ENCODE assay signal across 8 cellular contexts in the genomic region with DNA sequence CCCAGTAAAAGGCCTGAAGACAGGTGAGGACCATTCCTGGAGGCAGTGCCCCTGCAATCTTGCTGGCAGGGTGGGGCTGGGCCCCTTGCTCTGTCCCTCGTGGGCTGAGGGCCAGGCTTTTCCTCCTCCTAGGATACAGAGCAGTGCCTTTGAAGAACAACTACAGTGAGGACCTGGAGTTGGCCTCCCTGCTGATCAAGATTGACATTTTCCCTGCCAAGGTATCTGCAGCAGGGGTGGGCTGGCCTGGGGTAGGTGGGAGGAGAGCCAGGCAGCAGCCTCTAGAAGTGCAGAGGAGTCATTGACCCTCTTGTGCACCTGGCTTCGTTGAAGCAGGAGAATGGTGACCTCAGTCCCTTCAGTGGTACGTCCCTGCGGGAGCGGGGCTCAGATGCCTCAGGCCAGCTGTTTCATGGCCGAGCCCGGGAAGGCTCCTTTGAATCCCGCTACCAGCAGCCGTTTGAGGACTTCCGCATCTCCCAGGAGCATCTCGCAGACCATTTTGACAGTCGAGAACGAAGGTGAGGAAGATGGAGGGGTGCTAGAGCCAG. TPM values are rescaled to one million over a fixed set of nuclear protein-coding genes. Genes with fewer than 3 reads are reported as not detected.
DNase-seq lines count a peak whose midpoint lies in the region; ATAC-seq and TF ChIP-seq lines count a peak whose summit lies in the region.

No MANE protein-coding gene starts in this region.

- TF ChIP-seq POLR2A in Peyer's patch (IDR thresholded peaks at IDR 0.05) (no peak), sigmoid colon (IDR thresholded peaks at IDR 0.05) (no peak)

- H3K4me1 ChIP-seq in CD4-positive, alpha-beta memory T cell (ENCODE audit: insufficient read depth, low read length), result no peaks in the 10 kb centered on the region
- H3K4me1 ChIP-seq in Peyer's patch (no peaks in the 10 kb centered on the region), sigmoid colon (peaks cover 0 to 74% (median 69%) of the 10 kb centered on the region in 4 donors)

- CTCF ChIA-PET in CD4-positive, alpha-beta memory T cell (lab: Charles Lee; ENCODE audit: partially characterized antibody), result interaction anchor here (0.6 to 3.9 kb wide), 17 partner anchors 9 to 205 kb away, joined by 3 to 69 read pairs (median 7); partner anchors contain the start of genes LPIN3 and PLCG1

- WGBS in sigmoid colon, 2 donors, result 95 to 96% methylated on average over 13 of the region's 13 CpGs

- no peaks in the 10 kb centered on the region for H3K9me3 ChIP-seq in CD4-positive, alpha-beta memory T cell (ENCODE audit: control insufficient read depth in 1 of 2, low read length in 2 of 2)
- H3K9me3 ChIP-seq in Peyer's patch (no peaks in the 10 kb centered on the region), sigmoid colon (no peaks in the 10 kb centered on the region)

- POLR2A ChIA-PET in CD4-positive, alpha-beta memory T cell (lab: Charles Lee; ENCODE audit: partially characterized antibody), result interaction anchor here (1.4 to 8.8 kb wide), 3 partner anchors 16 to 39 kb away, joined by 5 to 70 read pairs (median 22); partner anchors contain the start of gene PLCG1

- H3K4me3 Mint-ChIP-seq in CD4-positive, alpha-beta memory T cell, result no peak overlapping the region
- H3K4me3 Mint-ChIP-seq in glutamatergic neuron (ENCODE audit: unreplicated experiment), result no peak overlapping the region

- no peaks in the 10 kb centered on the region for H3K27me3 ChIP-seq in CD4-positive, alpha-beta memory T cell (ENCODE audit: insufficient read depth, low read length)
- H3K27me3 ChIP-seq in Peyer's patch, result no peaks in the 10 kb centered on the region
- H3K27me3 ChIP-seq in sigmoid colon, result no peaks in the 10 kb centered on the region

- peaks cover 37 to 82% of the 10 kb centered on the region in 2 donors for H3K36me3 Mint-ChIP-seq in CD4-positive, alpha-beta memory T cell
- H3K36me3 Mint-ChIP-seq in glutamatergic neuron (ENCODE audit: unreplicated experiment), result peaks cover 4% of the 10 kb centered on the region

- ATAC-seq in omental fat pad (ENCODE audit: low FRiP score) (no peak), HG03097 (IDR thresholded peaks at IDR 0.05; ENCODE audit: low FRiP score, unreplicated experiment) (no peak)

- H3K27ac ChIP-seq in CD4-positive, alpha-beta memory T cell (ENCODE audit: low read depth, low read length), result no peak overlapping the region
- H3K27ac ChIP-seq in Peyer's patch, result peak overlapping the region in 1 of 4 donors; percentile 43
- H3K27ac ChIP-seq in sigmoid colon, result peak overlapping the region; percentile 74 to 83 (median 80)

- H3K27me3 Mint-ChIP-seq in CD4-positive, alpha-beta memory T cell, result no peaks in the 10 kb centered on the region
- peaks cover 22% of the 10 kb centered on the region for H3K27me3 Mint-ChIP-seq in glutamatergic neuron (ENCODE audit: unreplicated experiment)

- no peak for TF ChIP-seq EP300 in sigmoid colon (IDR thresholded peaks at IDR 0.05)

- H3K9me3 Mint-ChIP-seq in CD4-positive, alpha-beta memory T cell, result no peaks in the 10 kb centered on the region
- peaks cover 22% of the 10 kb centered on the region for H3K9me3 Mint-ChIP-seq in glutamatergic neuron (ENCODE audit: unreplicated experiment)

- H3K4me1 Mint-ChIP-seq in CD4-positive, alpha-beta memory T cell, result peaks cover 0 to 29% (median 13%) of the 10 kb centered on the region in 4 donors
- peaks cover 11% of the 10 kb centered on the region for H3K4me1 Mint-ChIP-seq in glutamatergic neuron (ENCODE audit: low read depth, unreplicated experiment)

- no peak overlapping the region for H3K4me3 ChIP-seq in CD4-positive, alpha-beta memory T cell (ENCODE audit: low read length in 2 of 2)
- H3K4me3 ChIP-seq in Peyer's patch (no peak overlapping the region), sigmoid colon (no peak overlapping the region)

- peak overlapping the region in 6 of 7 donors; percentile 29 to 68 (median 56) for H3K27ac Mint-ChIP-seq in CD4-positive, alpha-beta memory T cell
- peak overlapping the region; percentile 91 for H3K27ac Mint-ChIP-seq in glutamatergic neuron (ENCODE audit: unreplicated experiment)

- TF ChIP-seq CTCF in Peyer's patch (IDR thresholded peaks at IDR 0.05) (no peak), glutamatergic neuron (IDR thresholded peaks at IDR 0.05; ENCODE audit: partially characterized antibody, unreplicated experiment) (no peak), sigmoid colon (IDR thresholded peaks at IDR 0.05) (no peak), omental fat pad (IDR thresholded peaks at IDR 0.05) (no peak)

- intact Hi-C loops in CD4-positive, alpha-beta memory T cell (cut with micrococcal nuclease), result loop anchor here (1.0 kb wide), 3 partner anchors 39 to 166 kb away; partner anchors contain the start of gene LPIN3
- intact Hi-C loops in sigmoid colon (cut with DNase I), result loop anchor here (1.0 to 10.0 kb wide), 4 partner anchors 37 to 241 kb away; partner anchors contain the start of genes LPIN3 and PLCG1

- H3K36me3 ChIP-seq in CD4-positive, alpha-beta memory T cell (ENCODE audit: insufficient read depth, low read length), result peaks cover 72% of the 10 kb centered on the region
- H3K36me3 ChIP-seq in Peyer's patch, result peaks cover 0 to 64% (median 0%) of the 10 kb centered on the region in 3 donors
- peaks cover 9 to 56% (median 25%) of the 10 kb centered on the region in 4 donors for H3K36me3 ChIP-seq in sigmoid colon

- no peak for DNase-seq in CD4-positive, alpha-beta memory T cell
- peak; percentile 12 to 42 (median 41) for DNase-seq in Peyer's patch
- DNase-seq in glutamatergic neuron, result no peak
- DNase-seq in sigmoid colon, result no peak
- DNase-seq in NCI-H2029 (lab: John Stamatoyannopoulos, UW), result no peak
- DNase-seq in omental fat pad (ENCODE audit: low spot score), result no peak
- no peak for DNase-seq in NCI-H1105 treated with DMSO at 0.1 percent for 48 hours (lab: John Stamatoyannopoulos, UW)

RNA-seq across cellular contexts. Expression of gene PLCG1, which starts 36.5 kb away (rescaled TPM):
- 100 to 1,000 TPM; 319 to 320 TPM for total RNA-seq in CD4-positive, alpha-beta memory T cell
- polyA plus RNA-seq in CD4-positive, alpha-beta memory T cell, result 10 to 100 TPM; 22.8 to 68.7 TPM
- total RNA-seq in Peyer's patch, result 100 to 1,000 TPM in 3 of 4 donors, 10 to 100 TPM in 1; 93.0 to 357 (median 191) TPM
- 458 TPM for total RNA-seq in glutamatergic neuron (ENCODE audit: unreplicated experiment)
- 100 to 1,000 TPM in 1 of 4 donors, 10 to 100 TPM in 3; 48.5 to 152 (median 67.0) TPM for total RNA-seq in sigmoid colon
- 10 to 100 TPM in 2 of 3 donors, 1 to 10 TPM in 1; 9.9 to 57.6 (median 19.8) TPM for polyA plus RNA-seq in sigmoid colon
- total RNA-seq in omental fat pad, result 100 to 1,000 TPM in 1 of 4 donors, 10 to 100 TPM in 3; 43.9 to 189 (median 63.1) TPM

Comparison
In these comparisons a context has a peak if more than half of its experiments do, and no peak if none do; other contexts are left out.
1. DNase-seq: peak in Peyer's patch (3 of 3); none in CD4-positive, alpha-beta memory T cell (0 of 5), glutamatergic neuron (single experiment), sigmoid colon (single experiment), NCI-H2029 (single experiment), omental fat pad (single experiment) and NCI-H1105 treated with DMSO at 0.1 percent for 48 hours (single experiment).